1 cellular context compared by ENCODE assay signal in genomic region chr7:130451344-130451743, GRCh38. TPM values are rescaled to one million over a fixed set of nuclear protein-coding genes. Genes with fewer than 3 reads are reported as not detected.
"Had no signal": no experiment of that assay in that cellular context is flagged by ENCODE, and none has a peak within 500 bp of the region (broad histone marks: within the 10 kb centered on the region; RNA-seq: fewer than 3 reads in every experiment).

No MANE protein-coding gene starts in this region.

RNA-seq across cellular contexts. Expression of gene CEP41, which starts 10.5 kb away (rescaled TPM):
- total RNA-seq: G401 had no signal
